19 cellular contexts compared by ENCODE assay signal in the genomic region with DNA sequence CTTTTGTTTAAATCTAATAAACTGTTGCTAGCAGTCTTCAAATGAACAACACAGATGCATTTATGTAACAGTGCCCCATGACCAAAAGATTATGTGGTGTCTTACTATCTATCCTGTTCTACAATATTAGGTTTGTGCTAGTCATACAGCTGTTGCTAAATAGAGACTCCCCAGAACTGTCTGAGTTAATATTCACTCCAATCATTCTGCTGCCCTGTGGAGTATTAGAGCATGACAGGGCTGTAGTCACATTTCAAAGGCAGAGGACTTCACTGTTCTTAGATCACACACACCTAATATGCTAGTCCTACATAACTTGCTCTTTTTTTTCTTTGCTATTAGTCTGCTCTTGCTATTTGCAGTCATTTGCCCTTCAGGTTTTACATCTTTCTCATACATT.
"Had no signal": no experiment of that assay in that cellular context is flagged by ENCODE, and none has a peak within 500 bp of the region (broad histone marks: within the 10 kb centered on the region; RNA-seq: fewer than 3 reads in every experiment).

No MANE protein-coding gene starts in this region.

- H3K27me3 Mint-ChIP-seq: activated CD4-positive, alpha-beta memory T cell treated with anti-CD3 and anti-CD28 coated beads, Interleukin-2, amount 10 ng/mL, durations not matched to agents 7 days and 5 days; activated CD4-positive, alpha-beta T cell treated with anti-CD3 and anti-CD28 coated beads, Interleukin-2, amount 10 ng/mL, durations not matched to agents 7 days and 5 days had no signal

- ATAC-seq: activated naive CD4-positive, alpha-beta T cell treated with anti-CD3 and anti-CD28 coated beads, Interleukin-2, amount 50 U/mL, for 72 hours; activated T-cell treated with anti-CD3 and anti-CD28 coated beads, Interleukin-2, amount 50 U/mL, for 72 hours; esophagus mucosa; left ventricle myocardium superior; mucosa of descending colon; right cardiac atrium had no signal

- DNase-seq: activated CD4-positive, alpha-beta memory T cell treated with anti-CD3 and anti-CD28 coated beads, Interleukin-2, amount 10 ng/mL, durations not matched to agents 7 days and 5 days; activated CD4-positive, alpha-beta T cell treated with anti-CD3 and anti-CD28 coated beads, Interleukin-2, amount 10 ng/mL, durations not matched to agents 7 days and 5 days; activated CD4-positive, CD25-positive, alpha-beta regulatory T cell treated with anti-CD3 and anti-CD28 coated beads, Interleukin-2, amount 50 U/mL, for 72 hours; activated CD8-positive, alpha-beta memory T cell treated with anti-CD3 and anti-CD28 coated beads, Interleukin-2, amount 50 U/mL, for 48 hours; activated naive CD4-positive, alpha-beta T cell; activated T-cell treated with anti-CD3 and anti-CD28 coated beads, Interleukin-2, amount 50 U/mL, for 72 hours; central memory CD4-positive, alpha-beta T cell; endodermal cell; foreskin fibroblast; left ventricle myocardium superior; mucosa of descending colon; nephron progenitor cell; right cardiac atrium; stimulated activated CD4-positive, alpha-beta T cell treated with anti-CD3 and anti-CD28 coated beads, Interleukin-2, amount 100 ng/mL, for 48 hours; stimulated activated naive CD4-positive, alpha-beta T cell treated with Interleukin-2 at 50 U/mL for 16 hours; T-helper 9 cell had no signal

- H3K9me3 Mint-ChIP-seq: activated CD4-positive, alpha-beta T cell treated with anti-CD3 and anti-CD28 coated beads, Interleukin-2, amount 10 ng/mL, durations not matched to agents 7 days and 5 days; nephron progenitor cell had no signal

- H3K36me3 Mint-ChIP-seq: activated naive CD4-positive, alpha-beta T cell treated with anti-CD3 and anti-CD28 coated beads, Interleukin-2, amount 50 U/mL, for 72 hours had no signal

- H3K4me1 Mint-ChIP-seq: activated CD4-positive, alpha-beta memory T cell treated with anti-CD3 and anti-CD28 coated beads, Interleukin-2, amount 10 ng/mL, durations not matched to agents 7 days and 5 days; activated CD4-positive, alpha-beta T cell treated with anti-CD3 and anti-CD28 coated beads, Interleukin-2, amount 10 ng/mL, durations not matched to agents 7 days and 5 days; endodermal cell had no signal

- H3K4me3 Mint-ChIP-seq: activated CD4-positive, alpha-beta memory T cell treated with anti-CD3 and anti-CD28 coated beads, Interleukin-2, amount 10 ng/mL, durations not matched to agents 7 days and 5 days; activated CD4-positive, alpha-beta T cell treated with anti-CD3 and anti-CD28 coated beads, Interleukin-2, amount 10 ng/mL, durations not matched to agents 7 days and 5 days; activated T-cell treated with anti-CD3 and anti-CD28 coated beads, Interleukin-2, amount 50 U/mL, for 72 hours; endodermal cell; nephron progenitor cell; T-helper 1 cell treated with Interleukin-12 subunit alpha and Interleukin-12 subunit beta and Interleukin-4 antibody, amounts not matched to agents 30 μg/mL and 1 μg/mL, for 36 hours had no signal

- H3K27ac Mint-ChIP-seq: activated CD4-positive, alpha-beta memory T cell treated with anti-CD3 and anti-CD28 coated beads, Interleukin-2, amount 10 ng/mL, durations not matched to agents 7 days and 5 days; activated CD4-positive, alpha-beta T cell treated with anti-CD3 and anti-CD28 coated beads, Interleukin-2, amount 10 ng/mL, durations not matched to agents 7 days and 5 days; activated naive CD4-positive, alpha-beta T cell treated with anti-CD3 and anti-CD28 coated beads, Interleukin-2, amount 50 U/mL, for 72 hours; activated T-cell treated with anti-CD3 and anti-CD28 coated beads, Interleukin-2, amount 50 U/mL, for 72 hours; endodermal cell; nephron progenitor cell; T-helper 1 cell treated with Interleukin-12 subunit alpha and Interleukin-12 subunit beta and Interleukin-4 antibody, amounts not matched to agents 30 μg/mL and 1 μg/mL, for 36 hours had no signal
